ENCODE assay signal across 11 cellular contexts in genomic region chr5:176985516-176985915, GRCh38. TPM values are rescaled to one million over a fixed set of nuclear protein-coding genes. Genes with fewer than 3 reads are reported as not detected.
DNase-seq lines count a peak whose midpoint lies in the region; ATAC-seq and TF ChIP-seq lines count a peak whose summit lies in the region.
"Had no signal": no experiment of that assay in that cellular context is flagged by ENCODE, and none has a peak within 500 bp of the region (broad histone marks: within the 10 kb centered on the region; RNA-seq: fewer than 3 reads in every experiment).

No MANE protein-coding gene starts in this region.

- H3K4me3 ChIP-seq in A673 (ENCODE audit: low read depth, low read length, poor library complexity, severe bottlenecking) = no peak overlapping the region
- H3K4me3 ChIP-seq: coronary artery had no signal

- DNase-seq in left ventricle myocardium superior = no peak
- DNase-seq in cardiac septum (ENCODE audit: low spot score) = no peak
- DNase-seq in activated T-cell treated with anti-CD3 and anti-CD28 coated beads, Interleukin-2, amount 50 U/mL, for 72 hours = peak in 1 of 2 donors; percentile 7
- DNase-seq in stimulated activated effector memory CD8-positive, alpha-beta T cell treated with anti-CD3 and anti-CD28 coated beads, Interleukin-12 subunit alpha, Interleukin-12 subunit beta, amount 100 ng/mL, for 72 hours (ENCODE audit: low spot score in 2 of 2) = no peak
- DNase-seq in NCI-H1092 treated with DMSO at 0.1 percent for 48 hours (lab: John Stamatoyannopoulos, UW) = no peak
- no peak for DNase-seq in SW 1271 (lab: John Stamatoyannopoulos, UW)
- DNase-seq in A673 (ENCODE audit: low spot score) = no peak
- DNase-seq: NCI-H82 had no signal

- no TSS peak for BruUV-seq in A673 (replicated peaks; lab: Mats Ljungman, UMichigan)

- H3K4me1 ChIP-seq in A673 (ENCODE audit: insufficient read depth, low read length, poor library complexity, severe bottlenecking) = no peaks in the 10 kb centered on the region

- ATAC-seq in left ventricle myocardium superior (peak; percentile 30), HG03354 (IDR thresholded peaks at IDR 0.05; ENCODE audit: poor library complexity, severe bottlenecking, unreplicated experiment) (peak; percentile 61)
- peak; percentile 57 to 59 for ATAC-seq in activated T-cell treated with anti-CD3 and anti-CD28 coated beads, Interleukin-2, amount 50 U/mL, for 72 hours (replicated peaks in 1 of 2)
- ATAC-seq in stimulated activated effector memory CD8-positive, alpha-beta T cell treated with anti-CD3 and anti-CD28 coated beads, Interleukin-12 subunit alpha, Interleukin-12 subunit beta, amount 100 ng/mL, for 72 hours = peak; percentile 73
- ATAC-seq: SK-N-SH treated with all-trans-retinoic acid at 6 μM for 48 hours had no signal

- H3K36me3 ChIP-seq in A673 (ENCODE audit: insufficient read depth, low read length, poor library complexity, severe bottlenecking) = peaks cover 11% of the 10 kb centered on the region

- intact Hi-C loops in left ventricle myocardium superior (cut with micrococcal nuclease) = no loop called here
- intact Hi-C loops in cardiac septum (cut with DNase I) = no loop called here
- intact Hi-C loops in A673 (cut with micrococcal nuclease; ENCODE audit: unreplicated experiment) = no loop called here

- H3K4me1 Mint-ChIP-seq in activated T-cell treated with anti-CD3 and anti-CD28 coated beads, Interleukin-2, amount 50 U/mL, for 72 hours (ENCODE audit: low read depth) = peaks cover 25% of the 10 kb centered on the region
- peaks cover 22% of the 10 kb centered on the region for H3K4me1 Mint-ChIP-seq in stimulated activated effector memory CD8-positive, alpha-beta T cell treated with anti-CD3 and anti-CD28 coated beads, Interleukin-12 subunit alpha, Interleukin-12 subunit beta, amount 100 ng/mL, for 72 hours

- TF ChIP-seq CTCF in A673 (conservative IDR thresholded peaks at IDR 0.05; ENCODE audit: low read depth, low read length) = no peak

- CTCF ChIA-PET in A673 (lab: Charles Lee) = no interaction called here

- no peaks in the 10 kb centered on the region for H3K27me3 Mint-ChIP-seq in activated T-cell treated with anti-CD3 and anti-CD28 coated beads, Interleukin-2, amount 50 U/mL, for 72 hours (ENCODE audit: low read depth)

- H3K9me3 Mint-ChIP-seq in activated T-cell treated with anti-CD3 and anti-CD28 coated beads, Interleukin-2, amount 50 U/mL, for 72 hours = no peaks in the 10 kb centered on the region
- H3K9me3 Mint-ChIP-seq in stimulated activated effector memory CD8-positive, alpha-beta T cell treated with anti-CD3 and anti-CD28 coated beads, Interleukin-12 subunit alpha, Interleukin-12 subunit beta, amount 100 ng/mL, for 72 hours = no peaks in the 10 kb centered on the region

- POLR2A ChIA-PET in A673 (lab: Charles Lee; ENCODE audit: low non-redundant PET) = no interaction called here

- H3K27me3 ChIP-seq in A673 (replicated peaks; ENCODE audit: insufficient read depth, low read depth, low read length, poor library complexity) = no peaks in the 10 kb centered on the region

- peak overlapping the region; percentile 77 for H3K27ac Mint-ChIP-seq in activated T-cell treated with anti-CD3 and anti-CD28 coated beads, Interleukin-2, amount 50 U/mL, for 72 hours
- H3K27ac Mint-ChIP-seq in stimulated activated effector memory CD8-positive, alpha-beta T cell treated with anti-CD3 and anti-CD28 coated beads, Interleukin-12 subunit alpha, Interleukin-12 subunit beta, amount 100 ng/mL, for 72 hours = peak overlapping the region; percentile 63

- H3K9me3 ChIP-seq in A673 (ENCODE audit: low read depth, low read length, poor library complexity, severe bottlenecking) = no peaks in the 10 kb centered on the region

- H3K27ac ChIP-seq in A673 (ENCODE audit: low read depth, low read length, poor library complexity, severe bottlenecking) = no peak overlapping the region
- H3K27ac ChIP-seq: coronary artery had no signal

- H3K4me3 Mint-ChIP-seq in activated T-cell treated with anti-CD3 and anti-CD28 coated beads, Interleukin-2, amount 50 U/mL, for 72 hours = no peak overlapping the region
- no peak overlapping the region for H3K4me3 Mint-ChIP-seq in stimulated activated effector memory CD8-positive, alpha-beta T cell treated with anti-CD3 and anti-CD28 coated beads, Interleukin-12 subunit alpha, Interleukin-12 subunit beta, amount 100 ng/mL, for 72 hours

- peaks cover 0 to 7% of the 10 kb centered on the region in 2 donors for H3K36me3 Mint-ChIP-seq in activated T-cell treated with anti-CD3 and anti-CD28 coated beads, Interleukin-2, amount 50 U/mL, for 72 hours (ENCODE audit: insufficient read depth in 2 of 2)
- H3K36me3 Mint-ChIP-seq in stimulated activated effector memory CD8-positive, alpha-beta T cell treated with anti-CD3 and anti-CD28 coated beads, Interleukin-12 subunit alpha, Interleukin-12 subunit beta, amount 100 ng/mL, for 72 hours = peaks cover 35% of the 10 kb centered on the region

RNA-seq across cellular contexts. Expression of gene UIMC1, which starts 21.1 kb away (rescaled TPM):
- total RNA-seq in left ventricle myocardium superior (32.9 TPM), cardiac septum (55.0 TPM), A673 (2021) (46.8 and 54.0 TPM in 2 replicates)
- 10 to 100 TPM; 62.8 to 76.5 TPM for total RNA-seq in activated T-cell treated with anti-CD3 and anti-CD28 coated beads, Interleukin-2, amount 50 U/mL, for 72 hours

RNA-seq across cellular contexts. Expression of gene ZNF346, which starts 37.0 kb away (rescaled TPM):
- total RNA-seq in left ventricle myocardium superior = 8.3 TPM
- total RNA-seq in cardiac septum = 9.1 TPM
- total RNA-seq in activated T-cell treated with anti-CD3 and anti-CD28 coated beads, Interleukin-2, amount 50 U/mL, for 72 hours = 10 to 100 TPM; 19.6 to 20.8 TPM
- 27.3 and 29.3 TPM in 2 replicates for total RNA-seq in A673 (2021)
